ENCODE assay signal across 1 cellular context in genomic region chr2:97728091-97728596, GRCh38.
TF ChIP-seq lines count a peak whose summit lies in the region.

No MANE protein-coding gene starts in this region.

TF ChIP-seq in HepG2, 621 proteins besides CTCF, POLR2A, EP300 and RAD21:
- TF ChIP-seq KLF13 (CRISPR knock-in tag; IDR thresholded peaks at IDR 0.05), result no peak
- 0 out of 2 replicates have a peak, but pooled peaks have one; percentile 26 for TF ChIP-seq ZNF446 (CRISPR knock-in tag; IDR thresholded peaks at IDR 0.05)
- TF ChIP-seq ZMYM4 (CRISPR knock-in tag; IDR thresholded peaks at IDR 0.05), result no peak
TF ChIP-seq in HepG2: peak in this region for 1.
